15 cellular contexts compared by ENCODE assay signal in genomic region chr10:59891349-59891748, GRCh38. TPM values are rescaled to one million over a fixed set of nuclear protein-coding genes. Genes with fewer than 3 reads are reported as not detected.
DNase-seq lines count a peak whose midpoint lies in the region; ATAC-seq and TF ChIP-seq lines count a peak whose summit lies in the region.
"Had no signal": no experiment of that assay in that cellular context is flagged by ENCODE, and none has a peak within 500 bp of the region (broad histone marks: within the 10 kb centered on the region; RNA-seq: fewer than 3 reads in every experiment).

No MANE protein-coding gene starts in this region.

- no peaks in the 10 kb centered on the region for H3K9me3 Mint-ChIP-seq in CD4-positive, CD25-positive, alpha-beta regulatory T cell
- no peaks in the 10 kb centered on the region for H3K9me3 Mint-ChIP-seq in activated CD4-positive, alpha-beta memory T cell treated with anti-CD3 and anti-CD28 coated beads for 36 hours
- H3K9me3 Mint-ChIP-seq: T-helper 2 cell treated with Interferon-gamma antibody and Interleukin-4, amounts not matched to agents 5 μg/mL and 100 μg/mL, for 36 hours had no signal

- H3K4me1 ChIP-seq in CD4-positive, CD25-positive, alpha-beta regulatory T cell (ENCODE audit: control insufficient read depth, insufficient read depth, low read length, poor library complexity, severe bottlenecking) = peaks cover 33% of the 10 kb centered on the region
- peaks cover 0 to 20% of the 10 kb centered on the region in 2 donors for H3K4me1 ChIP-seq in breast epithelium

- no peak overlapping the region for H3K4me3 ChIP-seq in CD4-positive, CD25-positive, alpha-beta regulatory T cell (ENCODE audit: low read depth, low read length)
- H3K4me3 ChIP-seq in breast epithelium = no peak overlapping the region
- H3K4me3 ChIP-seq: Peyer's patch had no signal

- H3K4me1 Mint-ChIP-seq in CD4-positive, CD25-positive, alpha-beta regulatory T cell = peaks cover 26 to 87% (median 63%) of the 10 kb centered on the region in 4 donors
- peaks cover 79% of the 10 kb centered on the region for H3K4me1 Mint-ChIP-seq in activated CD4-positive, alpha-beta memory T cell treated with anti-CD3 and anti-CD28 coated beads for 36 hours (ENCODE audit: low read depth)

- DNase-seq in CD4-positive, CD25-positive, alpha-beta regulatory T cell = no peak
- DNase-seq in breast epithelium (ENCODE audit: low spot score in 2 of 2) = no peak
- DNase-seq in GM13977 (ENCODE audit: low spot score) = no peak
- DNase-seq in NCI-H2227 treated with DMSO at 0.1 percent for 48 hours (lab: John Stamatoyannopoulos, UW) = no peak
- DNase-seq in AG20443 (ENCODE audit: low spot score) = no peak
- no peak for DNase-seq in activated CD4-positive, alpha-beta memory T cell treated with anti-CD3 and anti-CD28 coated beads for 36 hours
- DNase-seq: cortex of kidney; H7; NCI-H226; Peyer's patch; stimulated activated CD4-positive, alpha-beta T cell treated with anti-CD3 and anti-CD28 coated beads, Interleukin-2, amount 100 ng/mL, for 48 hours; stimulated activated naive CD4-positive, alpha-beta T cell had no signal

- peaks cover 4% of the 10 kb centered on the region for H3K36me3 ChIP-seq in CD4-positive, CD25-positive, alpha-beta regulatory T cell (ENCODE audit: control insufficient read depth, insufficient read depth, low read length)
- no peaks in the 10 kb centered on the region for H3K36me3 ChIP-seq in breast epithelium
- H3K36me3 ChIP-seq: Peyer's patch had no signal

- CTCF ChIA-PET in activated CD4-positive, alpha-beta memory T cell treated with anti-CD3 and anti-CD28 coated beads for 36 hours (lab: Charles Lee) = interaction anchor here (0.7 kb wide), 1 partner anchor 12 kb away, joined by 3 read pairs; no protein-coding TSS in a partner anchor

- ATAC-seq in CD4-positive, CD25-positive, alpha-beta regulatory T cell (ENCODE audit: low read depth in 2 of 2) = no peak
- peak; percentile 54 for ATAC-seq in GM19438 (IDR thresholded peaks at IDR 0.05; ENCODE audit: low read depth, unreplicated experiment)
- peak; percentile 67 for ATAC-seq in HG03066 (IDR thresholded peaks at IDR 0.05; ENCODE audit: low read depth, unreplicated experiment)

- H3K27me3 ChIP-seq in CD4-positive, CD25-positive, alpha-beta regulatory T cell (ENCODE audit: control insufficient read depth, insufficient read depth, low read length) = no peaks in the 10 kb centered on the region
- H3K27me3 ChIP-seq in breast epithelium = no peaks in the 10 kb centered on the region
- H3K27me3 ChIP-seq: Peyer's patch had no signal

- TF ChIP-seq POLR2A in breast epithelium (IDR thresholded peaks at IDR 0.05) = no peak

- in situ Hi-C loops in GM13977 (cut with MboI; ENCODE audit: low pct_unique_long_range_greater_than_20kb, low sequenced_read_pairs, unreplicated experiment) = no loop called here

- TF ChIP-seq CTCF in breast epithelium (IDR thresholded peaks at IDR 0.05) (no peak), GM13977 (IDR thresholded peaks at IDR 0.05; ENCODE audit: extremely low read depth, insufficient read depth, missing control alignments) (no peak)

- no peaks in the 10 kb centered on the region for H3K27me3 Mint-ChIP-seq in CD4-positive, CD25-positive, alpha-beta regulatory T cell
- H3K27me3 Mint-ChIP-seq in activated CD4-positive, alpha-beta memory T cell treated with anti-CD3 and anti-CD28 coated beads for 36 hours = no peaks in the 10 kb centered on the region

- POLR2A ChIA-PET in activated CD4-positive, alpha-beta memory T cell treated with anti-CD3 and anti-CD28 coated beads for 36 hours (lab: Charles Lee) = interaction anchor here (1.4 kb wide), 1 partner anchor 14 kb away, joined by 3 read pairs; no protein-coding TSS in a partner anchor

- peak overlapping the region; percentile 40 to 57 (median 56) for H3K27ac Mint-ChIP-seq in CD4-positive, CD25-positive, alpha-beta regulatory T cell
- H3K27ac Mint-ChIP-seq in activated CD4-positive, alpha-beta memory T cell treated with anti-CD3 and anti-CD28 coated beads for 36 hours = no peak overlapping the region
- H3K27ac Mint-ChIP-seq: T-helper 2 cell treated with Interferon-gamma antibody and Interleukin-4, amounts not matched to agents 5 μg/mL and 100 μg/mL, for 36 hours had no signal

- intact Hi-C loops in breast epithelium (cut with DNase I; ENCODE audit: low total_unique reads) = no loop called here
- intact Hi-C loops in activated CD4-positive, alpha-beta memory T cell treated with anti-CD3 and anti-CD28 coated beads for 36 hours (cut with micrococcal nuclease) = no loop called here

- peaks cover 20% of the 10 kb centered on the region for H3K36me3 Mint-ChIP-seq in CD4-positive, CD25-positive, alpha-beta regulatory T cell
- peaks cover 16% of the 10 kb centered on the region for H3K36me3 Mint-ChIP-seq in activated CD4-positive, alpha-beta memory T cell treated with anti-CD3 and anti-CD28 coated beads for 36 hours

- no peaks in the 10 kb centered on the region for H3K9me3 ChIP-seq in CD4-positive, CD25-positive, alpha-beta regulatory T cell (ENCODE audit: control insufficient read depth in 2 of 2, low read length in 2 of 2)
- no peaks in the 10 kb centered on the region for H3K9me3 ChIP-seq in breast epithelium
- H3K9me3 ChIP-seq: Peyer's patch had no signal

- H3K4me3 Mint-ChIP-seq in CD4-positive, CD25-positive, alpha-beta regulatory T cell = peak overlapping the region in 1 of 4 donors; percentile 8
- no peak overlapping the region for H3K4me3 Mint-ChIP-seq in activated CD4-positive, alpha-beta memory T cell treated with anti-CD3 and anti-CD28 coated beads for 36 hours
- H3K4me3 Mint-ChIP-seq: T-helper 2 cell treated with Interferon-gamma antibody and Interleukin-4, amounts not matched to agents 5 μg/mL and 100 μg/mL, for 36 hours had no signal

- H3K27ac ChIP-seq in CD4-positive, CD25-positive, alpha-beta regulatory T cell (ENCODE audit: insufficient read depth, low read length, poor library complexity, severe bottlenecking) = no peak overlapping the region
- H3K27ac ChIP-seq in breast epithelium = peak overlapping the region; percentile 29 to 34

RNA-seq across cellular contexts. Expression of gene CCDC6, which starts 15.0 kb away (rescaled TPM):
- 24.8 TPM for total RNA-seq in CD4-positive, CD25-positive, alpha-beta regulatory T cell
- 1 to 10 TPM; 4.4 to 5.1 (median 4.8) TPM for polyA plus RNA-seq in CD4-positive, CD25-positive, alpha-beta regulatory T cell
- total RNA-seq in breast epithelium = 10 to 100 TPM; 31.4 to 85.6 (median 44.9) TPM
- 10 to 100 TPM; 49.1 to 51.5 TPM for total RNA-seq in activated CD4-positive, alpha-beta memory T cell treated with anti-CD3 and anti-CD28 coated beads for 36 hours

Comparison
In these comparisons a context has a peak if more than half of its experiments do, and no peak if none do; other contexts are left out.
1. ATAC-seq: peak in GM19438 (single experiment) and HG03066 (single experiment); none in CD4-positive, CD25-positive, alpha-beta regulatory T cell (0 of 2).